Comparison of ENCODE assay signal across 19 cellular contexts in genomic region chr20:33791540-33791939, GRCh38.
"Had no signal": no experiment of that assay in that cellular context is flagged by ENCODE, and none has a peak within 500 bp of the region (broad histone marks: within the 10 kb centered on the region; RNA-seq: fewer than 3 reads in every experiment).

No MANE protein-coding gene starts in this region.

- H3K4me3 Mint-ChIP-seq: dendritic cell treated with granulocyte-macrophage colony-stimulating factor and Interleukin-4, amounts not matched to agents 40 ng/mL and 50 ng/mL, for 4 days; endodermal cell; naive thymus-derived CD4-positive, alpha-beta T cell; nephron; neural progenitor cell; stimulated activated naive CD8-positive, alpha-beta T cell treated with anti-CD3 and anti-CD28 coated beads, Interleukin-15, amount 100 ng/mL, for 72 hours had no signal

- H3K36me3 ChIP-seq: colonic mucosa, gastrocnemius medialis, neural progenitor cell, prostate gland, thyroid gland had no signal

- H3K79me2 ChIP-seq: parathyroid adenoma had no signal

- H2AFZ ChIP-seq: neural progenitor cell, parathyroid adenoma had no signal

- H3K27ac ChIP-seq: colonic mucosa, epithelial cell of prostate, lower lobe of right lung, neural progenitor cell, parathyroid adenoma, prostate gland, right atrium auricular region, skin epidermis, thyroid gland had no signal

- ATAC-seq: esophagus mucosa, gastrocnemius medialis had no signal

- H3K9me3 Mint-ChIP-seq: dendritic cell treated with granulocyte-macrophage colony-stimulating factor and Interleukin-4, amounts not matched to agents 40 ng/mL and 50 ng/mL, for 4 days; endodermal cell; nephron; neural progenitor cell; stimulated activated naive CD8-positive, alpha-beta T cell treated with anti-CD3 and anti-CD28 coated beads, Interleukin-15, amount 100 ng/mL, for 72 hours had no signal

- H3K4me3 ChIP-seq: colonic mucosa, gastrocnemius medialis, lower lobe of right lung, mucosa of descending colon, neural progenitor cell, prostate gland, right atrium auricular region, skin epidermis, spleen, thyroid gland, upper lobe of left lung had no signal

- H3K9ac ChIP-seq: neural progenitor cell, parathyroid adenoma had no signal

- H3K9me3 ChIP-seq: colonic mucosa, gastrocnemius medialis, lower lobe of right lung, mucosa of descending colon, prostate gland, right atrium auricular region, spleen, thyroid gland, upper lobe of left lung had no signal

- H3K27ac Mint-ChIP-seq: dendritic cell treated with granulocyte-macrophage colony-stimulating factor and Interleukin-4, amounts not matched to agents 40 ng/mL and 50 ng/mL, for 4 days; endodermal cell; nephron; neural progenitor cell; stimulated activated naive CD8-positive, alpha-beta T cell treated with anti-CD3 and anti-CD28 coated beads, Interleukin-15, amount 100 ng/mL, for 72 hours had no signal

- H3K27me3 ChIP-seq: colonic mucosa, gastrocnemius medialis, neural progenitor cell, right atrium auricular region, spleen, thyroid gland, upper lobe of left lung had no signal

- H3K4me2 ChIP-seq: neural progenitor cell had no signal

- H3K4me1 ChIP-seq: neural progenitor cell had no signal
